Comparison of ENCODE assay signal across 16 cellular contexts in the genomic region with DNA sequence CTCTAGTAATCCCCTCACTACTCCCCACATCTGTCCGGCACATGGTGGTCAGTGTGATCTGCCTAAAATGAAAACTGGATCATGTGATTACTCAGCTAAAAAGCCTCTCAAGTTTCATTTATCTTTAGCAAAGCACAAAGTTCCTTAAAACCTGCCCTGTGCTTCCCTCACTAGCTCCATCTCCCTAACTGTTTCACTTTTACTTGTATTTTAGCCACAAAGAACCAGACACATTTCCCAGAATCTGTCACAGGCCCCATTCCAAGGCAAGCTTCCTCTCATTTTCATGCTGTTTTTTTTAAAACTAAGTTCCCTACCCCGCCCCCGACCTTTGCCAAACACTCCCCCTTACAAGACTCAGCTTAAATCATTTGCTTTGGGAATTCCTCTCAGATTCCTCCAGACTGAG. TPM values are rescaled to one million over a fixed set of nuclear protein-coding genes. Genes with fewer than 3 reads are reported as not detected.
DNase-seq lines count a peak whose midpoint lies in the region; ATAC-seq and TF ChIP-seq lines count a peak whose summit lies in the region.
"Had no signal": no experiment of that assay in that cellular context is flagged by ENCODE, and none has a peak within 500 bp of the region (broad histone marks: within the 10 kb centered on the region; RNA-seq: fewer than 3 reads in every experiment).

No MANE protein-coding gene starts in this region.

- H3K9me3 Mint-ChIP-seq in stimulated activated naive CD8-positive, alpha-beta T cell treated with anti-CD3 and anti-CD28 coated beads, Interleukin-15, Interleukin-2, amounts not matched to agents 100 ng/mL and 50 ng/mL, for 24 hours: no peaks in the 10 kb centered on the region
- peaks cover 0 to 5% of the 10 kb centered on the region in 2 donors for H3K9me3 Mint-ChIP-seq in stimulated activated naive CD8-positive, alpha-beta T cell treated with anti-CD3 and anti-CD28 coated beads, Interleukin-15, amount 100 ng/mL, for 72 hours
- no peaks in the 10 kb centered on the region for H3K9me3 Mint-ChIP-seq in osteocyte (ENCODE audit: unreplicated experiment)
- H3K9me3 Mint-ChIP-seq: activated T-helper 2 cell treated with anti-CD3 and anti-CD28 coated beads, Interferon-gamma antibody, Interleukin-2, Interleukin-4, amounts not matched to agents 10 μg/mL and 5 μg/mL and 100 μg/mL, durations not matched to agents 14 hours and 24 hours and 36 hours; natural killer cell treated with Interleukin-12 subunit alpha and Interleukin-12 subunit beta and Interleukin-15 and Interleukin-18, amount 100 ng/mL, for 72 hours had no signal

- H3K4me3 Mint-ChIP-seq in stimulated activated naive CD8-positive, alpha-beta T cell treated with anti-CD3 and anti-CD28 coated beads, Interleukin-15, Interleukin-2, amounts not matched to agents 100 ng/mL and 50 ng/mL, for 24 hours: no peak overlapping the region
- H3K4me3 Mint-ChIP-seq in stimulated activated naive CD8-positive, alpha-beta T cell treated with anti-CD3 and anti-CD28 coated beads, Interleukin-15, amount 100 ng/mL, for 72 hours: no peak overlapping the region
- H3K4me3 Mint-ChIP-seq in osteocyte (ENCODE audit: unreplicated experiment): no peak overlapping the region
- H3K4me3 Mint-ChIP-seq in T-helper 17 cell: no peak overlapping the region
- H3K4me3 Mint-ChIP-seq: natural killer cell treated with Interleukin-12 subunit alpha and Interleukin-12 subunit beta and Interleukin-15 and Interleukin-18, amount 100 ng/mL, for 72 hours had no signal

- H3K4me1 ChIP-seq in left ventricle myocardium inferior: peaks cover 13% of the 10 kb centered on the region

- no peaks in the 10 kb centered on the region for H3K27me3 ChIP-seq in left ventricle myocardium inferior (ENCODE audit: low read depth)

- H3K27ac Mint-ChIP-seq in stimulated activated naive CD8-positive, alpha-beta T cell treated with anti-CD3 and anti-CD28 coated beads, Interleukin-15, Interleukin-2, amounts not matched to agents 100 ng/mL and 50 ng/mL, for 24 hours: peak overlapping the region; percentile 61
- no peak overlapping the region for H3K27ac Mint-ChIP-seq in stimulated activated naive CD8-positive, alpha-beta T cell treated with anti-CD3 and anti-CD28 coated beads, Interleukin-15, amount 100 ng/mL, for 72 hours
- peak overlapping the region; percentile 9 for H3K27ac Mint-ChIP-seq in osteocyte (ENCODE audit: unreplicated experiment)
- no peak overlapping the region for H3K27ac Mint-ChIP-seq in T-helper 17 cell
- H3K27ac Mint-ChIP-seq: activated T-helper 2 cell treated with anti-CD3 and anti-CD28 coated beads, Interferon-gamma antibody, Interleukin-2, Interleukin-4, amounts not matched to agents 10 μg/mL and 5 μg/mL and 100 μg/mL, durations not matched to agents 14 hours and 24 hours and 36 hours had no signal

- no peaks in the 10 kb centered on the region for H3K9me3 ChIP-seq in left ventricle myocardium inferior (replicated peaks)
- no peaks in the 10 kb centered on the region for H3K9me3 ChIP-seq in T-helper 17 cell (ENCODE audit: control insufficient read depth, low read length, poor library complexity, severe bottlenecking)

- no peak for ATAC-seq in stimulated activated naive CD8-positive, alpha-beta T cell treated with anti-CD3 and anti-CD28 coated beads, Interleukin-15, amount 100 ng/mL, for 72 hours
- no peak for ATAC-seq in T-helper 17 cell
- ATAC-seq: natural killer cell treated with Interleukin-12 subunit alpha and Interleukin-12 subunit beta and Interleukin-15 and Interleukin-18, amount 100 ng/mL, for 72 hours had no signal

- H3K36me3 ChIP-seq in left ventricle myocardium inferior: no peaks in the 10 kb centered on the region

- no peak for DNase-seq in stimulated activated naive CD8-positive, alpha-beta T cell treated with anti-CD3 and anti-CD28 coated beads, Interleukin-15, amount 100 ng/mL, for 72 hours
- DNase-seq in left ventricle myocardium inferior (peak; percentile 49), osteocyte (ENCODE audit: extremely low spot score, unreplicated experiment) (no peak), NCI-H82 treated with DMSO at 0.1 percent for 48 hours (lab: John Stamatoyannopoulos, UW; ENCODE audit: unreplicated experiment) (no peak), occipital lobe (lab: John Stamatoyannopoulos, UW) (no peak), T-helper 17 cell (no peak), DMS53 (lab: John Stamatoyannopoulos, UW) (no peak)
- DNase-seq: activated CD4-positive, alpha-beta T cell treated with anti-CD3 and anti-CD28 coated beads for 1 hour; central memory CD4-positive, alpha-beta T cell; Karpas-422; NCI-H446; SIG-M5; stimulated activated CD4-positive, alpha-beta T cell treated with anti-CD3 and anti-CD28 coated beads, Interleukin-4, amount 100 ng/mL, for 1 hour had no signal

- H3K4me3 ChIP-seq in left ventricle myocardium inferior: no peak overlapping the region

- H3K4me1 Mint-ChIP-seq in stimulated activated naive CD8-positive, alpha-beta T cell treated with anti-CD3 and anti-CD28 coated beads, Interleukin-15, Interleukin-2, amounts not matched to agents 100 ng/mL and 50 ng/mL, for 24 hours (ENCODE audit: low read depth): peaks cover 27% of the 10 kb centered on the region
- H3K4me1 Mint-ChIP-seq in stimulated activated naive CD8-positive, alpha-beta T cell treated with anti-CD3 and anti-CD28 coated beads, Interleukin-15, amount 100 ng/mL, for 72 hours: peaks cover 11% of the 10 kb centered on the region
- H3K4me1 Mint-ChIP-seq in osteocyte (ENCODE audit: unreplicated experiment): peaks cover 4% of the 10 kb centered on the region
- H3K4me1 Mint-ChIP-seq in T-helper 17 cell: no peaks in the 10 kb centered on the region

- TF ChIP-seq CTCF in left ventricle myocardium inferior (IDR thresholded peaks at IDR 0.05; ENCODE audit: borderline replicate concordance) (no peak), osteocyte (IDR thresholded peaks at IDR 0.05) (no peak)

- intact Hi-C loops in left ventricle myocardium inferior (cut with micrococcal nuclease): no loop called here

- no peaks in the 10 kb centered on the region for H3K36me3 Mint-ChIP-seq in stimulated activated naive CD8-positive, alpha-beta T cell treated with anti-CD3 and anti-CD28 coated beads, Interleukin-15, Interleukin-2, amounts not matched to agents 100 ng/mL and 50 ng/mL, for 24 hours (ENCODE audit: low read depth)
- H3K36me3 Mint-ChIP-seq in osteocyte (ENCODE audit: unreplicated experiment): no peaks in the 10 kb centered on the region
- no peaks in the 10 kb centered on the region for H3K36me3 Mint-ChIP-seq in T-helper 17 cell (ENCODE audit: low read depth)
- H3K36me3 Mint-ChIP-seq: natural killer cell treated with Interleukin-12 subunit alpha and Interleukin-12 subunit beta and Interleukin-15 and Interleukin-18, amount 100 ng/mL, for 72 hours had no signal

- peak overlapping the region; percentile 77 for H3K27ac ChIP-seq in left ventricle myocardium inferior (replicated peaks)

- H3K27me3 Mint-ChIP-seq in stimulated activated naive CD8-positive, alpha-beta T cell treated with anti-CD3 and anti-CD28 coated beads, Interleukin-15, Interleukin-2, amounts not matched to agents 100 ng/mL and 50 ng/mL, for 24 hours: no peaks in the 10 kb centered on the region
- no peaks in the 10 kb centered on the region for H3K27me3 Mint-ChIP-seq in stimulated activated naive CD8-positive, alpha-beta T cell treated with anti-CD3 and anti-CD28 coated beads, Interleukin-15, amount 100 ng/mL, for 72 hours
- peaks cover 29% of the 10 kb centered on the region for H3K27me3 Mint-ChIP-seq in osteocyte (ENCODE audit: unreplicated experiment)
- no peaks in the 10 kb centered on the region for H3K27me3 Mint-ChIP-seq in T-helper 17 cell

RNA-seq across cellular contexts. Expression of a gene that starts 8.9 kb away (rescaled TPM):
- total RNA-seq in left ventricle myocardium inferior: 66.8 TPM
- total RNA-seq in osteocyte: 196 and 218 TPM in 2 replicates
- 36.7 TPM for total RNA-seq in occipital lobe
- 10 to 100 TPM; 56.7 to 59.5 TPM for total RNA-seq in T-helper 17 cell

Comparison
In these comparisons a context has a peak if more than half of its experiments do, and no peak if none do; other contexts are left out.
1. H3K27ac Mint-ChIP-seq: peak in stimulated activated naive CD8-positive, alpha-beta T cell treated with anti-CD3 and anti-CD28 coated beads, Interleukin-15, Interleukin-2, amounts not matched to agents 100 ng/mL and 50 ng/mL, for 24 hours (single experiment) and osteocyte (single experiment); none in stimulated activated naive CD8-positive, alpha-beta T cell treated with anti-CD3 and anti-CD28 coated beads, Interleukin-15, amount 100 ng/mL, for 72 hours (0 of 2) and T-helper 17 cell (single experiment).